In genomic region chr11:36509265-36509664, GRCh38 we compare ENCODE assay signal across 8 cellular contexts. TPM values are rescaled to one million over a fixed set of nuclear protein-coding genes. Genes with fewer than 3 reads are reported as not detected.
DNase-seq lines count a peak whose midpoint lies in the region; ATAC-seq, FAIRE-seq and TF ChIP-seq lines count a peak whose summit lies in the region.

No MANE protein-coding gene starts in this region.

- peaks cover 0 to 4% of the 10 kb centered on the region in 2 experiments; a peak in 3 of 5 replicates for H3K4me1 ChIP-seq in K562 (replicated peaks in 1 of 2; ENCODE audit: control insufficient read depth in 2 of 2, insufficient read depth in 2 of 2, low read length in 2 of 2)
- peaks cover 7% of the 10 kb centered on the region; the same call in 1 of the 2 replicates for H3K4me1 ChIP-seq in iPS-20b (ENCODE audit: insufficient read depth, low read length)
- peaks cover 21 to 66% (median 37%) of the 10 kb centered on the region in 6 donors for H3K4me1 ChIP-seq in spleen

- H2AFZ ChIP-seq in K562 (ENCODE audit: low read depth, low read length), result peak overlapping the region; percentile 98

- H3K4me3 ChIP-seq in K562 (peak overlapping the region; percentile 92), iPS-20b (ENCODE audit: low read length) (peak overlapping the region; percentile 87), spleen (peak overlapping the region; percentile 75 to 91 (median 82))

- no TSS peak for BruUV-seq in K562 (replicated peaks; lab: Mats Ljungman, UMichigan)

- FAIRE-seq in K562 (lab: Jason Lieb, UNC), result peak; percentile 69

- POLR2A ChIA-PET in K562 (lab: Yijun Ruan, JAX), result interaction anchor here (0.9 to 1.1 kb wide), 3 partner anchors 9 to 16 kb away, joined by 3 read pairs; no protein-coding TSS in a partner anchor

- peaks cover 8% of the 10 kb centered on the region; the same call in 1 of the 3 replicates for H3K36me3 ChIP-seq in K562 (ENCODE audit: control insufficient read depth, insufficient read depth, low read length)
- H3K36me3 ChIP-seq in iPS-20b (ENCODE audit: insufficient read depth, low read depth, low read length), result no peaks in the 10 kb centered on the region
- H3K36me3 ChIP-seq in spleen, result peaks cover 0 to 14% (median 0%) of the 10 kb centered on the region in 6 donors

- in situ Hi-C loops in Caki2 (cut with HindIII; ENCODE audit: low pct_unique_long_range_greater_than_20kb, low sequenced_read_pairs) (no loop called here), K562 (cut with MboI) (no loop called here)

- TF ChIP-seq POLR2A in K562 (conservative IDR thresholded peaks at IDR 0.05), result no peak
- no peak for TF ChIP-seq POLR2A in spleen (IDR thresholded peaks at IDR 0.05)

- ATAC-seq in GM21619 (IDR thresholded peaks at IDR 0.05; ENCODE audit: unreplicated experiment) (peak; percentile 4), K562 (peak; percentile 59)

- no peaks in the 10 kb centered on the region for H4K20me1 ChIP-seq in K562 (replicated peaks; ENCODE audit: control insufficient read depth, insufficient read depth, low read length)

- TF ChIP-seq RAD21 in K562 (CRISPR knock-in tag; conservative IDR thresholded peaks at IDR 0.05 in 1 of 2, IDR thresholded peaks at IDR 0.05 in 1 of 2), result no peak

- no peaks in the 10 kb centered on the region; the same call in 1 of the 2 replicates for H3K9me3 ChIP-seq in K562 (replicated peaks; ENCODE audit: control insufficient read depth, insufficient read depth, low read depth, low read length)
- no peaks in the 10 kb centered on the region for H3K9me3 ChIP-seq in iPS-20b (ENCODE audit: insufficient read depth, low read depth, low read length)
- H3K9me3 ChIP-seq in spleen, result peaks cover 0 to 10% (median 6%) of the 10 kb centered on the region in 8 donors

- peak overlapping the region; percentile 95 for H3K4me2 ChIP-seq in K562 (ENCODE audit: insufficient read depth, low read length)

- H3K79me2 ChIP-seq in K562 (ENCODE audit: control insufficient read depth, insufficient read depth, low read length), result peaks cover 40% of the 10 kb centered on the region

- CTCF ChIA-PET in K562 (lab: Yijun Ruan, JAX; ENCODE audit: low intra/inter-chr PET ratio), result interaction anchor here (0.9 kb wide), 1 partner anchor 113 kb away, joined by 3 read pairs; no protein-coding TSS in a partner anchor

- H3K27ac ChIP-seq in K562 (ENCODE audit: extremely low read depth, low read depth, low read length), result peak overlapping the region; percentile 92
- no peak overlapping the region for H3K27ac ChIP-seq in iPS-20b (ENCODE audit: low read length)
- peak overlapping the region; percentile 90 to 97 (median 94) for H3K27ac ChIP-seq in spleen

- TF ChIP-seq CTCF in K562 (IDR thresholded peaks at IDR 0.05 in 2 of 3, conservative IDR thresholded peaks at IDR 0.05 in 1 of 3; ENCODE audit: insufficient read depth in 2 of 3, low read depth in 1 of 3, low read length in 3 of 3) (no peak), spleen (IDR thresholded peaks at IDR 0.05 in 8 of 11, conservative IDR thresholded peaks at IDR 0.05 in 3 of 11) (no peak)

- intact Hi-C loops in K562 (cut with micrococcal nuclease), result loop anchor here (10.0 kb wide), 2 partner anchors 116 to 236 kb away; no protein-coding TSS in a partner anchor
- intact Hi-C loops in spleen (cut with DNase I; ENCODE audit: low total_unique reads), result no loop called here

- H3K9me1 ChIP-seq in K562 (ENCODE audit: control insufficient read depth, insufficient read depth, low read length), result no peaks in the 10 kb centered on the region

- TF ChIP-seq EP300 in K562 (IDR thresholded peaks at IDR 0.05; ENCODE audit: low read length), result peak; percentile 19; the same call in 1 of the 2 replicates

- DNase-seq in Caki2 (ENCODE audit: low read depth) (peak; percentile 29), OCI-M2 (lab: John Stamatoyannopoulos, UW; ENCODE audit: unreplicated experiment) (peak; percentile 28), K562 (ENCODE audit: extremely low read depth in 1 of 4, low spot score in 3 of 4) (peak; percentile 20 to 76 (median 43)), spleen (no peak), SKM-1 (lab: John Stamatoyannopoulos, UW; ENCODE audit: unreplicated experiment) (no peak), NK-92 (lab: John Stamatoyannopoulos, UW; ENCODE audit: unreplicated experiment) (no peak)

- no peaks in the 10 kb centered on the region for H3K27me3 ChIP-seq in K562 (ENCODE audit: control insufficient read depth in 2 of 2, insufficient read depth in 2 of 2, low read length in 2 of 2)
- peaks cover 15% of the 10 kb centered on the region; the same call in 1 of the 2 replicates for H3K27me3 ChIP-seq in iPS-20b (ENCODE audit: insufficient read depth, low read length)
- H3K27me3 ChIP-seq in spleen (replicated peaks in 1 of 7), result no peaks in the 10 kb centered on the region

- peak overlapping the region; percentile 86 to 97 for H3K9ac ChIP-seq in K562 (ENCODE audit: insufficient read depth in 1 of 2, low read depth in 2 of 2, low read length in 2 of 2)
- peak overlapping the region; percentile 88; the same call in 1 of the 2 replicates for H3K9ac ChIP-seq in iPS-20b (ENCODE audit: low read depth, low read length)

- 1% methylated on average over 16 of the region's 17 CpGs for WGBS in K562 (ENCODE audit: insufficient coverage, low coverage, missing lambda C conversion rate)
- 0 to 2% (median 0%) methylated on average over 17 of the region's 17 CpGs for WGBS in spleen, 5 donors

TF ChIP-seq in K562, 482 proteins besides CTCF, POLR2A, EP300 and RAD21 (continues in another document):
- TF ChIP-seq COPS2 (conservative IDR thresholded peaks at IDR 0.05) (no peak), TSC22D4 (tag; IDR thresholded peaks at IDR 0.05) (no peak), GTF2E2 (tag; IDR thresholded peaks at IDR 0.05) (peak; percentile 76; the same call in 1 of the 2 replicates), UBTF (IDR thresholded peaks at IDR 0.05; ENCODE audit: borderline replicate concordance in 1 of 2, low read depth in 2 of 2, low read length in 2 of 2) (0 out of 4 replicates have a peak, but pooled peaks of 1 of the 2 experiments have one; percentile 16)

RNA-seq across cellular contexts. Expression of gene TRAF6, which starts 0.8 kb away (rescaled TPM):
- total RNA-seq in Caki2 (2014; rRNA removed; shearing (Covaris generic); ENCODE audit: low replicate concordance), result 0.52 and 0.84 TPM in 2 replicates
- 12.5 and 26.3 TPM in 2 replicates for total RNA-seq in K562 (2011; cell fraction: chromatin; rRNA removed; ENCODE audit: low replicate concordance)
- 6.8 and 9.1 TPM in 2 replicates for total RNA-seq in K562 (2011; cell fraction: nucleolus; rRNA removed)
- 14.2 and 23.3 TPM in 2 replicates for total RNA-seq in K562 (2011; cell fraction: nucleoplasm; rRNA removed)
- 5.0 and 6.4 TPM in 2 replicates for total RNA-seq in K562 (2014; rRNA removed)
- total RNA-seq in K562 (2014; rRNA removed; fragmentation: Illumina TruSeq; extraction: Trizol), result 8.2 and 11.6 TPM in 2 replicates
- total RNA-seq in K562 (2015; rRNA removed; fragmentation: Illumina TruSeq; extraction: Trizol), result 8.0 and 8.3 TPM in 2 replicates
- 9.2 and 10.0 TPM in 2 replicates for total RNA-seq in K562 (2021)
- 10.6 and 13.1 TPM in 2 replicates for polyA plus RNA-seq in K562 (2011; rRNA removed)
- polyA plus RNA-seq in K562 (2011; cell fraction: cytosol; rRNA removed), result 5.3 and 7.6 TPM in 2 replicates
- 16.0 and 17.9 TPM in 2 replicates for polyA plus RNA-seq in K562 (2011; cell fraction: nucleus; rRNA removed)
- 5.4 and 6.9 TPM in 2 replicates for polyA plus RNA-seq in K562 (2012)
- polyA plus RNA-seq in K562 (2014; fragmentation: Illumina TruSeq; extraction: Trizol), result 8.4 and 9.3 TPM in 2 replicates
- 1 to 10 TPM; 2.0 to 4.2 TPM for polyA plus RNA-seq in K562 (2014; fragmentation: Nextera tagmentation; extraction: Ambion mirVana)
- 4.4 and 5.4 TPM in 2 replicates for polyA plus RNA-seq in K562 (2014; rRNA removed)
- 16.6 and 17.1 TPM in 2 replicates for polyA minus RNA-seq in K562 (2011; rRNA and poly(A)+ RNA removed)
- polyA minus RNA-seq in K562 (2011; cell fraction: cytosol; rRNA and poly(A)+ RNA removed), result 7.3 and 10.0 TPM in 2 replicates
- 8.8 and 16.6 TPM in 2 replicates for polyA minus RNA-seq in K562 (2011; cell fraction: nucleus; rRNA and poly(A)+ RNA removed)
- total RNA-seq in spleen, result 10 to 100 TPM; 18.5 to 26.1 (median 20.6) TPM
- 1 to 10 TPM; 2.1 to 3.9 (median 2.7) TPM for polyA plus RNA-seq in spleen

RNA-seq across cellular contexts. Expression of gene RAG1, which starts 58.5 kb away (rescaled TPM):
- 0.41 TPM in 1 of 2 replicates, not detected in the other for total RNA-seq in Caki2 (2014; rRNA removed; shearing (Covaris generic); ENCODE audit: low replicate concordance)
- 1.8 and 6.2 TPM in 2 replicates for total RNA-seq in K562 (2011; cell fraction: chromatin; rRNA removed; ENCODE audit: low replicate concordance)
- total RNA-seq in K562 (2011; cell fraction: nucleolus; rRNA removed), result 0.83 and 2.0 TPM in 2 replicates
- 2.6 and 6.9 TPM in 2 replicates for total RNA-seq in K562 (2011; cell fraction: nucleoplasm; rRNA removed)
- 1.8 and 2.0 TPM in 2 replicates for total RNA-seq in K562 (2014; rRNA removed)
- total RNA-seq in K562 (2014; rRNA removed; fragmentation: Illumina TruSeq; extraction: Trizol), result 2.5 and 2.8 TPM in 2 replicates
- 1.5 and 1.7 TPM in 2 replicates for total RNA-seq in K562 (2015; rRNA removed; fragmentation: Illumina TruSeq; extraction: Trizol)
- 1.6 and 2.1 TPM in 2 replicates for total RNA-seq in K562 (2021)
- 0.93 and 1.7 TPM in 2 replicates for polyA plus RNA-seq in K562 (2011; rRNA removed)
- polyA plus RNA-seq in K562 (2011; cell fraction: cytosol; rRNA removed), result 0.27 and 0.40 TPM in 2 replicates
- 1.9 and 2.4 TPM in 2 replicates for polyA plus RNA-seq in K562 (2011; cell fraction: nucleus; rRNA removed)
- polyA plus RNA-seq in K562 (2012), result 1.7 and 2.8 TPM in 2 replicates
- polyA plus RNA-seq in K562 (2014; fragmentation: Illumina TruSeq; extraction: Trizol), result 2.0 and 2.2 TPM in 2 replicates
- under 1 TPM; 0.49 to 0.89 TPM for polyA plus RNA-seq in K562 (2014; fragmentation: Nextera tagmentation; extraction: Ambion mirVana)
- 1.4 and 1.5 TPM in 2 replicates for polyA plus RNA-seq in K562 (2014; rRNA removed)
- 1.3 and 1.9 TPM in 2 replicates for polyA minus RNA-seq in K562 (2011; rRNA and poly(A)+ RNA removed)
- polyA minus RNA-seq in K562 (2011; cell fraction: cytosol; rRNA and poly(A)+ RNA removed), result 1.3 TPM in 2 replicates
- polyA minus RNA-seq in K562 (2011; cell fraction: nucleus; rRNA and poly(A)+ RNA removed), result 1.1 and 1.2 TPM in 2 replicates
- total RNA-seq in spleen, result 10 to 100 TPM in 1 of 7 donors, 1 to 10 TPM in 6; 3.9 to 12.6 (median 7.3) TPM
- 1 to 10 TPM in 1 of 3 donors, under 1 TPM in 2; 0.39 to 2.1 (median 0.80) TPM for polyA plus RNA-seq in spleen

Comparison
In these comparisons a context has a peak if more than half of its experiments do, and no peak if none do; other contexts are left out.
1. DNase-seq: peak in Caki2 (single experiment), OCI-M2 (single experiment) and K562 (4 of 4); none in spleen (single experiment), SKM-1 (single experiment) and NK-92 (single experiment).
2. Peak in every context shown above with its lines, with median percentiles within 50 percentile points of each other: H3K4me3 ChIP-seq.